ENCODE assay signal across 9 cellular contexts in genomic region chr15:101252836-101253235, GRCh38. TPM values are rescaled to one million over a fixed set of nuclear protein-coding genes. Genes with fewer than 3 reads are reported as not detected.
DNase-seq lines count a peak whose midpoint lies in the region; ATAC-seq lines count a peak whose summit lies in the region.
"Had no signal": no experiment of that assay in that cellular context is flagged by ENCODE, and none has a peak within 500 bp of the region (broad histone marks: within the 10 kb centered on the region; RNA-seq: fewer than 3 reads in every experiment).

No MANE protein-coding gene starts in this region.

- H3K27ac ChIP-seq in iPS DF 6.9 (ENCODE audit: low read length) (no peak overlapping the region), stomach smooth muscle (ENCODE audit: low read length) (peak overlapping the region; percentile 64)

- ATAC-seq in T-helper 17 cell = no peak
- no peak for ATAC-seq in GM18498 (IDR thresholded peaks at IDR 0.05; ENCODE audit: unreplicated experiment)
- no peak for ATAC-seq in sciatic nerve

- H3K27me3 Mint-ChIP-seq in T-helper 1 cell treated with Interleukin-12 subunit alpha and Interleukin-12 subunit beta and Interleukin-4 antibody, amounts not matched to agents 30 μg/mL and 1 μg/mL, for 36 hours (ENCODE audit: low read depth) = no peaks in the 10 kb centered on the region
- no peaks in the 10 kb centered on the region for H3K27me3 Mint-ChIP-seq in T-helper 17 cell

- peaks cover 3% of the 10 kb centered on the region; the same call in 1 of the 2 replicates for H3K4me1 ChIP-seq in iPS DF 6.9 (ENCODE audit: control insufficient read depth, insufficient read depth, low read length)
- H3K4me1 ChIP-seq in stomach smooth muscle (ENCODE audit: control insufficient read depth, insufficient read depth, low read length) = peaks cover 21% of the 10 kb centered on the region

- H3K27me3 ChIP-seq in iPS DF 6.9 (ENCODE audit: control insufficient read depth, insufficient read depth, low read length) (no peaks in the 10 kb centered on the region), stomach smooth muscle (ENCODE audit: control insufficient read depth in 1 of 2, insufficient read depth in 2 of 2, low read length in 2 of 2) (no peaks in the 10 kb centered on the region)

- peak overlapping the region; percentile 94 for H3K27ac Mint-ChIP-seq in T-helper 1 cell treated with Interleukin-12 subunit alpha and Interleukin-12 subunit beta and Interleukin-4 antibody, amounts not matched to agents 30 μg/mL and 1 μg/mL, for 36 hours
- H3K27ac Mint-ChIP-seq in T-helper 17 cell = peak overlapping the region; percentile 60

- H3K36me3 Mint-ChIP-seq in T-helper 1 cell treated with Interleukin-12 subunit alpha and Interleukin-12 subunit beta and Interleukin-4 antibody, amounts not matched to agents 30 μg/mL and 1 μg/mL, for 36 hours (ENCODE audit: low read depth) = peaks cover 6% of the 10 kb centered on the region
- H3K36me3 Mint-ChIP-seq in T-helper 17 cell (ENCODE audit: low read depth) = no peaks in the 10 kb centered on the region

- H3K9ac ChIP-seq in stomach smooth muscle (ENCODE audit: low read length in 2 of 2) = peak overlapping the region; percentile 54 to 84

- H3K9me3 ChIP-seq in T-helper 17 cell (ENCODE audit: control insufficient read depth, low read length, poor library complexity, severe bottlenecking) (no peaks in the 10 kb centered on the region), iPS DF 6.9 (ENCODE audit: control insufficient read depth, insufficient read depth, low read length) (no peaks in the 10 kb centered on the region), stomach smooth muscle (ENCODE audit: control insufficient read depth in 2 of 2, low read length in 2 of 2) (no peaks in the 10 kb centered on the region)

- peak overlapping the region; percentile 96 for H3K4me3 Mint-ChIP-seq in T-helper 1 cell treated with Interleukin-12 subunit alpha and Interleukin-12 subunit beta and Interleukin-4 antibody, amounts not matched to agents 30 μg/mL and 1 μg/mL, for 36 hours
- peak overlapping the region; percentile 95 for H3K4me3 Mint-ChIP-seq in T-helper 17 cell

- DNase-seq in T-helper 1 cell (no peak), T-helper 17 cell (no peak), iPS DF 6.9 (ENCODE audit: low read depth, low spot score) (no peak), NCI-H446 (lab: John Stamatoyannopoulos, UW) (no peak), sciatic nerve (ENCODE audit: low spot score) (no peak)
- DNase-seq: NCI-H1930 had no signal

- H3K4me1 Mint-ChIP-seq in T-helper 1 cell treated with Interleukin-12 subunit alpha and Interleukin-12 subunit beta and Interleukin-4 antibody, amounts not matched to agents 30 μg/mL and 1 μg/mL, for 36 hours (ENCODE audit: low read depth) = peaks cover 47% of the 10 kb centered on the region
- peaks cover 15% of the 10 kb centered on the region for H3K4me1 Mint-ChIP-seq in T-helper 17 cell

- intact Hi-C loops in sciatic nerve (cut with DNase I) = loop anchor here (5.0 kb wide), 1 partner anchor 236 kb away; no protein-coding TSS in a partner anchor

- H3K4me3 ChIP-seq in iPS DF 6.9 (ENCODE audit: low read length) = peak overlapping the region; percentile 86; the same call in 1 of the 2 replicates
- peak overlapping the region; percentile 38 to 78 for H3K4me3 ChIP-seq in stomach smooth muscle (ENCODE audit: low read length in 2 of 2)

- WGBS in iPS DF 6.9 (ENCODE audit: insufficient coverage, insufficient read length) = no CpG with 5 or more reads among the region's 3 CpGs

- H3K36me3 ChIP-seq in iPS DF 6.9 (ENCODE audit: control insufficient read depth, insufficient read depth, low read length) (no peaks in the 10 kb centered on the region), stomach smooth muscle (ENCODE audit: control insufficient read depth in 2 of 2, insufficient read depth in 2 of 2, low read length in 2 of 2) (no peaks in the 10 kb centered on the region)

- H3K9me3 Mint-ChIP-seq in T-helper 1 cell treated with Interleukin-12 subunit alpha and Interleukin-12 subunit beta and Interleukin-4 antibody, amounts not matched to agents 30 μg/mL and 1 μg/mL, for 36 hours = no peaks in the 10 kb centered on the region

RNA-seq across cellular contexts. Expression of gene CHSY1, which starts 1.0 kb away (rescaled TPM):
- total RNA-seq in T-helper 17 cell (10 to 100 TPM; 10.5 to 12.9 TPM), sciatic nerve (53.2 TPM)

RNA-seq across cellular contexts. Expression of gene SELENOS, which starts 24.4 kb away (rescaled TPM):
- total RNA-seq in T-helper 17 cell (10 to 100 TPM; 28.0 to 36.3 TPM), sciatic nerve (74.4 TPM)

RNA-seq across cellular contexts. Expression of gene SNRPA1, which starts 42.2 kb away (rescaled TPM):
- 100 to 1,000 TPM; 166 to 206 TPM for total RNA-seq in T-helper 17 cell
- total RNA-seq in sciatic nerve = 43.8 TPM
